Comparison of ENCODE assay signal across 9 cellular contexts in the genomic region with DNA sequence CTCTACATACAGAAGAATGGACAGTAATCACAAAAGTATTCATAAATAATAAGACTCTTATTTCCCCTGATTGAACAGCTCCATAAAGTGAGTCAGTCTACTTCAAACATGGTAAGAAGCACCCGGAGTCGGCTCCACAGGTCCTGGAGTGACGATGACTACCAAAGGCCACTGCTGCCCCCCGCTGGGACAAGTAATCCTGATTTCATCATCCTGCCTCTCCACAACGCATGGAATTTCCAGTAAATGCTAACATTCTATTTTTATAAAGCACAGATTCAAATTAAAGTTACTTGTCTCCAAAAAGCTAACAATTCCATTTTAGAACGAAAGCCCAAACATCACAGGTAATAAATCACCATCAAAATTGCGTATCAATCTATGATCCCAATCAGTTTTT.
DNase-seq lines count a peak whose midpoint lies in the region; ATAC-seq and TF ChIP-seq lines count a peak whose summit lies in the region.
"Had no signal": no experiment of that assay in that cellular context is flagged by ENCODE, and none has a peak within 500 bp of the region (broad histone marks: within the 10 kb centered on the region; RNA-seq: fewer than 3 reads in every experiment).

No MANE protein-coding gene starts in this region.

- peaks cover 23% of the 10 kb centered on the region for H3K36me3 Mint-ChIP-seq in nephron progenitor cell (ENCODE audit: low read depth)
- peaks cover 67% of the 10 kb centered on the region for H3K36me3 Mint-ChIP-seq in stimulated activated memory B cell treated with anti-CD40 and anti-IgM and Interleukin-4, amounts not matched to agents 10 μg/mL and 1 μg/mL and 100 μg/mL, for 72 hours

- H3K9me3 Mint-ChIP-seq in nephron progenitor cell, result no peaks in the 10 kb centered on the region
- H3K9me3 Mint-ChIP-seq in stimulated activated memory B cell treated with anti-CD40 and anti-IgM and Interleukin-4, amounts not matched to agents 10 μg/mL and 1 μg/mL and 100 μg/mL, for 72 hours, result no peaks in the 10 kb centered on the region

- in situ Hi-C loops in brain microvascular endothelial cell (cut with HindIII; ENCODE audit: low pct_ligation_motif_present, low sequenced_read_pairs), result no loop called here

- no peaks in the 10 kb centered on the region for H3K27me3 ChIP-seq in brain microvascular endothelial cell (replicated peaks)

- H3K27ac ChIP-seq in brain microvascular endothelial cell, result peak overlapping the region; percentile 91

- peaks cover 6% of the 10 kb centered on the region for H3K4me1 Mint-ChIP-seq in nephron progenitor cell
- H3K4me1 Mint-ChIP-seq in stimulated activated memory B cell treated with anti-CD40 and anti-IgM and Interleukin-4, amounts not matched to agents 10 μg/mL and 1 μg/mL and 100 μg/mL, for 72 hours, result no peaks in the 10 kb centered on the region

- H3K4me3 Mint-ChIP-seq in nephron progenitor cell, result no peak overlapping the region
- H3K4me3 Mint-ChIP-seq in stimulated activated memory B cell treated with anti-CD40 and anti-IgM and Interleukin-4, amounts not matched to agents 10 μg/mL and 1 μg/mL and 100 μg/mL, for 72 hours, result no peak overlapping the region

- peaks cover 3% of the 10 kb centered on the region for H3K27me3 Mint-ChIP-seq in nephron progenitor cell (ENCODE audit: low read depth, poor library complexity)
- H3K27me3 Mint-ChIP-seq in stimulated activated memory B cell treated with anti-CD40 and anti-IgM and Interleukin-4, amounts not matched to agents 10 μg/mL and 1 μg/mL and 100 μg/mL, for 72 hours, result no peaks in the 10 kb centered on the region

- no peak for TF ChIP-seq POLR2A in NB4 (IDR thresholded peaks at IDR 0.05; ENCODE audit: extremely low read depth, insufficient read length)

- H3K36me3 ChIP-seq in brain microvascular endothelial cell (replicated peaks), result no peaks in the 10 kb centered on the region

- H3K27ac Mint-ChIP-seq in nephron progenitor cell, result peak overlapping the region; percentile 22
- H3K27ac Mint-ChIP-seq in stimulated activated memory B cell treated with anti-CD40 and anti-IgM and Interleukin-4, amounts not matched to agents 10 μg/mL and 1 μg/mL and 100 μg/mL, for 72 hours, result no peak overlapping the region

- no peak for ATAC-seq in stimulated activated memory B cell treated with anti-CD40 and anti-IgM and Interleukin-4, amounts not matched to agents 10 μg/mL and 1 μg/mL and 100 μg/mL, for 72 hours
- ATAC-seq in GM21526 (IDR thresholded peaks at IDR 0.05; ENCODE audit: low FRiP score, unreplicated experiment), result no peak

- H3K4me3 ChIP-seq in NB4 (ENCODE audit: low read depth, low read length) (no peak overlapping the region), brain microvascular endothelial cell (ENCODE audit: low read depth, low read length) (no peak overlapping the region)

- TF ChIP-seq CTCF in NB4 (IDR thresholded peaks at IDR 0.05; ENCODE audit: low read depth, low read length) (no peak), brain microvascular endothelial cell (IDR thresholded peaks at IDR 0.05; ENCODE audit: low read depth, low read length, missing control alignments) (peak; percentile 48), nephron progenitor cell (IDR thresholded peaks at IDR 0.05) (peak; percentile 37)

- DNase-seq in DMS53 treated with DMSO at 0.1 percent for 48 hours (lab: John Stamatoyannopoulos, UW; ENCODE audit: unreplicated experiment), result peak; percentile 34
- peak; percentile 26 for DNase-seq in NB4 (ENCODE audit: low read depth)
- DNase-seq in brain microvascular endothelial cell, result peak; percentile 98
- peak; percentile 54 for DNase-seq in nephron progenitor cell
- no peak for DNase-seq in activated CD4-positive, alpha-beta T cell treated with anti-CD3 and anti-CD28 coated beads for 48 hours
- DNase-seq in SKM-1 (lab: John Stamatoyannopoulos, UW; ENCODE audit: unreplicated experiment), result no peak
- DNase-seq: Right ventricle myocardium superior had no signal

Comparison
In these comparisons a context has a peak if more than half of its experiments do, and no peak if none do; other contexts are left out.
1. DNase-seq: peak in DMS53 treated with DMSO at 0.1 percent for 48 hours (single experiment), NB4 (single experiment), brain microvascular endothelial cell (single experiment) and nephron progenitor cell (single experiment); none in activated CD4-positive, alpha-beta T cell treated with anti-CD3 and anti-CD28 coated beads for 48 hours (single experiment) and SKM-1 (single experiment).